Comparison of ENCODE assay signal across 11 cellular contexts in genomic region chr19:11986754-11987153, GRCh38. TPM values are rescaled to one million over a fixed set of nuclear protein-coding genes. Genes with fewer than 3 reads are reported as not detected.
DNase-seq lines count a peak whose midpoint lies in the region; ATAC-seq, FAIRE-seq and TF ChIP-seq lines count a peak whose summit lies in the region.
"Had no signal": no experiment of that assay in that cellular context is flagged by ENCODE, and none has a peak within 500 bp of the region (broad histone marks: within the 10 kb centered on the region; RNA-seq: fewer than 3 reads in every experiment).

No MANE protein-coding gene starts in this region.

- DNase-seq in HepG2 (ENCODE audit: low spot score) (no peak), right lobe of liver (no peak), memory B cell (ENCODE audit: low spot score in 2 of 2) (no peak), ecto neural progenitor cell (ENCODE audit: low spot score) (no peak), kidney tubule cell (ENCODE audit: low spot score) (no peak), OCI-M1 (lab: John Stamatoyannopoulos, UW) (no peak), omental fat pad (ENCODE audit: low spot score) (no peak)
- DNase-seq: SIG-M5 had no signal

- no peaks in the 10 kb centered on the region for H3K9me3 ChIP-seq in HepG2 (ENCODE audit: low read length)
- H3K9me3 ChIP-seq in right lobe of liver: no peaks in the 10 kb centered on the region
- H3K9me3 ChIP-seq in SU-DHL-6 (ENCODE audit: insufficient read depth, low read length): no peaks in the 10 kb centered on the region

- H3K4me1 ChIP-seq in HepG2 (ENCODE audit: insufficient read depth, low read length) (peaks cover 18% of the 10 kb centered on the region; the same call in 1 of the 2 replicates), right lobe of liver (no peaks in the 10 kb centered on the region)

- no peak for TF ChIP-seq POLR2A in HepG2 (IDR thresholded peaks at IDR 0.05; ENCODE audit: insufficient read depth in 1 of 2, low read depth in 2 of 2, low read length in 2 of 2)
- TF ChIP-seq POLR2A in right lobe of liver (IDR thresholded peaks at IDR 0.05): no peak

- in situ Hi-C loops in HepG2 (cut with HindIII; ENCODE audit: extremely low pct_ligation_motif_present, low pct_unique_long_range_greater_than_20kb): loop anchor here (5.0 kb wide), 1 partner anchor 99 kb away; the partner anchor contains the start of gene ZNF69

- CTCF ChIA-PET in HepG2 (lab: Yijun Ruan, JAX; ENCODE audit: low intra/inter-chr PET ratio, low total read pairs): interaction anchor here (0.9 to 3.8 kb wide), 2 partner anchors 23 to 106 kb away, joined by 3 to 50 read pairs; partner anchors contain the start of gene ZNF763

- TF ChIP-seq CTCF in HepG2 (CRISPR knock-in tag; IDR thresholded peaks at IDR 0.05) (no peak), right lobe of liver (IDR thresholded peaks at IDR 0.05) (no peak), SU-DHL-6 (IDR thresholded peaks at IDR 0.05; ENCODE audit: insufficient read depth, low read length, poor library complexity, severe bottlenecking) (no peak), omental fat pad (IDR thresholded peaks at IDR 0.05) (no peak)

- no peak overlapping the region for H2AFZ ChIP-seq in HepG2 (ENCODE audit: low read length)
- H2AFZ ChIP-seq in SU-DHL-6 (ENCODE audit: low read depth, low read length, severe bottlenecking): no peak overlapping the region

- intact Hi-C loops in HepG2 (cut with micrococcal nuclease; ENCODE audit: unreplicated experiment) (no loop called here), right lobe of liver (cut with DNase I) (loop anchor here in 1 of 2 donors (10.0 kb wide), 1 partner anchor 102 kb away; the partner anchor contains the start of gene ZNF69)

- H3K36me3 Mint-ChIP-seq in memory B cell: no peaks in the 10 kb centered on the region

- no peak for FAIRE-seq in HepG2 (lab: Jason Lieb, UNC)

- H3K36me3 ChIP-seq in HepG2 (replicated peaks in 1 of 2; ENCODE audit: control insufficient read depth in 1 of 2, insufficient read depth in 2 of 2, low read length in 2 of 2): no peaks in the 10 kb centered on the region
- H3K36me3 ChIP-seq in right lobe of liver: no peaks in the 10 kb centered on the region
- H3K36me3 ChIP-seq in SU-DHL-6 (ENCODE audit: low read length): no peaks in the 10 kb centered on the region

- 77% methylated on average over 17 of the region's 17 CpGs for WGBS in HepG2 (ENCODE audit: low lambda C conversion rate)
- WGBS in right lobe of liver (ENCODE audit: insufficient coverage, low coverage, low lambda C conversion rate, missing lambda C conversion rate): 80% methylated on average over 9 of the region's 17 CpGs

- no peak for TF ChIP-seq RAD21 in HepG2 (CRISPR knock-in tag; IDR thresholded peaks at IDR 0.05)

- H4K20me1 ChIP-seq in HepG2 (ENCODE audit: insufficient read depth, low read length): no peaks in the 10 kb centered on the region
- peaks cover 6% of the 10 kb centered on the region; the same call in 1 of the 2 replicates for H4K20me1 ChIP-seq in SU-DHL-6 (ENCODE audit: low read depth, low read length)

- ATAC-seq in HepG2 (no peak), right lobe of liver (no peak), memory B cell (ENCODE audit: low read depth) (no peak), omental fat pad (ENCODE audit: low FRiP score) (no peak)

- no peaks in the 10 kb centered on the region for H3K27me3 Mint-ChIP-seq in memory B cell
- H3K27me3 Mint-ChIP-seq: activated CD4-positive, alpha-beta T cell treated with anti-CD3 and anti-CD28 coated beads, Interleukin-2, amount 10 ng/mL, durations not matched to agents 24 days and 14 days had no signal

- H3K79me2 ChIP-seq in HepG2 (ENCODE audit: insufficient read depth, low read length) (no peaks in the 10 kb centered on the region), SU-DHL-6 (ENCODE audit: insufficient read depth, low read length) (peaks cover 37% of the 10 kb centered on the region)

- peaks cover 4% of the 10 kb centered on the region for H3K4me1 Mint-ChIP-seq in memory B cell

- H3K27ac ChIP-seq in HepG2 (ENCODE audit: extremely low read length, insufficient read depth, low read length) (no peak overlapping the region), right lobe of liver (no peak overlapping the region), SU-DHL-6 (ENCODE audit: low read depth, low read length) (no peak overlapping the region)

- H3K27me3 ChIP-seq in HepG2 (ENCODE audit: control insufficient read depth in 1 of 2, insufficient read depth in 2 of 2, low read length in 2 of 2) (peaks cover 0 to 1% of the 10 kb centered on the region in 2 experiments; a peak in 1 of 5 replicates), right lobe of liver (no peaks in the 10 kb centered on the region), SU-DHL-6 (ENCODE audit: low read length) (no peaks in the 10 kb centered on the region)
- H3K27me3 ChIP-seq: heart right ventricle had no signal

- no peak overlapping the region for H3K4me3 ChIP-seq in HepG2 (replicated peaks in 1 of 3; ENCODE audit: insufficient read depth in 1 of 3, low read depth in 2 of 3, low read length in 3 of 3)
- H3K4me3 ChIP-seq in right lobe of liver: no peak overlapping the region
- no peak overlapping the region for H3K4me3 ChIP-seq in SU-DHL-6 (ENCODE audit: insufficient read depth, low read length, poor library complexity, severe bottlenecking)

- H3K4me3 Mint-ChIP-seq in memory B cell: peak overlapping the region; percentile 91

- no peaks in the 10 kb centered on the region for H3K9me2 ChIP-seq in SU-DHL-6 (replicated peaks; ENCODE audit: insufficient read depth, low read length)

- no peaks in the 10 kb centered on the region for H3K9me3 Mint-ChIP-seq in memory B cell
- H3K9me3 Mint-ChIP-seq: activated CD4-positive, alpha-beta T cell treated with anti-CD3 and anti-CD28 coated beads, Interleukin-2, amount 10 ng/mL, durations not matched to agents 24 days and 14 days had no signal

- POLR2A ChIA-PET in HepG2 (lab: Yijun Ruan, JAX): interaction anchor here (1.0 to 3.1 kb wide), 2 partner anchors 63 to 66 kb away, joined by 3 to 30 read pairs; partner anchors contain the start of genes ZNF700 and ZNF878

- TF ChIP-seq EP300 in HepG2 (IDR thresholded peaks at IDR 0.05; ENCODE audit: low read depth in 2 of 2, low read length in 2 of 2) (no peak), HepG2 (CRISPR knock-in tag; IDR thresholded peaks at IDR 0.05; ENCODE audit: borderline replicate concordance) (no peak)

- H3K4me2 ChIP-seq in HepG2 (ENCODE audit: low read depth, low read length) (0 out of 2 replicates have a peak overlapping the region, but pooled peaks have one; percentile 89), SU-DHL-6 (ENCODE audit: low read depth, low read length, poor library complexity, severe bottlenecking) (peak overlapping the region; percentile 75)

- H3F3A ChIP-seq in SU-DHL-6 (ENCODE audit: insufficient read depth): peaks cover 5% of the 10 kb centered on the region

- H3K27ac Mint-ChIP-seq in memory B cell: no peak overlapping the region

- H3K9ac ChIP-seq in HepG2 (ENCODE audit: insufficient read depth, low read depth, low read length): no peak overlapping the region
- no peak overlapping the region for H3K9ac ChIP-seq in SU-DHL-6 (ENCODE audit: low read length)

- no TSS peak for BruUV-seq in HepG2 (replicated peaks; lab: Mats Ljungman, UMichigan)

RNA-seq across cellular contexts. Expression of gene ZNF763, which starts 21.9 kb away (rescaled TPM):
- total RNA-seq in HepG2 (2016; rRNA removed; fragmentation: Illumina TruSeq; extraction: Trizol) (0.42 and 0.49 TPM in 2 replicates), right lobe of liver (1 to 10 TPM in 2 of 6 experiments, under 1 TPM in 4; 0.25 to 2.6 (median 0.70) TPM), omental fat pad (1 to 10 TPM; 1.9 to 8.0 (median 3.6) TPM)
- 0.20 and 0.26 TPM in 2 replicates for total RNA-seq in HepG2 (2016; cell fraction: cytosol; rRNA removed; fragmentation: Illumina TruSeq; extraction: Trizol; ENCODE audit: low read depth)
- 0.31 and 0.74 TPM in 2 replicates for total RNA-seq in HepG2 (2016; cell fraction: insoluble cytoplasmic fraction; rRNA removed; fragmentation: Illumina TruSeq; extraction: Trizol)
- 0.31 and 0.40 TPM in 2 replicates for total RNA-seq in HepG2 (2016; cell fraction: membrane; rRNA removed; fragmentation: Illumina TruSeq; extraction: Trizol)
- 0.78 and 0.93 TPM in 2 replicates for total RNA-seq in HepG2 (2016; cell fraction: nucleus; rRNA removed; fragmentation: Illumina TruSeq; extraction: Trizol)
- 0.08 and 0.16 TPM in 2 replicates for polyA plus RNA-seq in HepG2 (2011; rRNA removed)
- 0.03 and 0.17 TPM in 2 replicates for polyA plus RNA-seq in HepG2 (2011; cell fraction: cytosol; rRNA removed)
- polyA plus RNA-seq in HepG2 (2011; cell fraction: nucleus; rRNA removed): 0.10 and 0.84 TPM in 2 replicates
- polyA plus RNA-seq in HepG2 (2012): 0.20 and 0.34 TPM in 2 replicates
- polyA plus RNA-seq in HepG2 (2016; cell fraction: cytosol; fragmentation: Illumina TruSeq; extraction: Trizol; ENCODE audit: low read depth): not detected in 2 replicates
- 0.44 and 0.47 TPM in 2 replicates for polyA plus RNA-seq in HepG2 (2016; cell fraction: insoluble cytoplasmic fraction; fragmentation: Illumina TruSeq; extraction: Trizol; ENCODE audit: low read depth)
- polyA plus RNA-seq in HepG2 (2016; cell fraction: membrane; fragmentation: Illumina TruSeq; extraction: Trizol; ENCODE audit: low read depth): 0.19 and 0.21 TPM in 2 replicates
- 1.7 and 2.4 TPM in 2 replicates for polyA plus RNA-seq in HepG2 (2016; cell fraction: nucleus; fragmentation: Illumina TruSeq; extraction: Trizol; ENCODE audit: insufficient read depth, low read depth)
- 0.32 TPM in 1 of 2 replicates, not detected in the other for polyA minus RNA-seq in HepG2 (2011; rRNA and poly(A)+ RNA removed; ENCODE audit: low replicate concordance)
- polyA minus RNA-seq in HepG2 (2011; cell fraction: cytosol; rRNA and poly(A)+ RNA removed): not detected in 2 replicates
- 0.64 and 0.87 TPM in 2 replicates for polyA minus RNA-seq in HepG2 (2011; cell fraction: nucleus; rRNA and poly(A)+ RNA removed)

RNA-seq across cellular contexts. Expression of gene ZNF433, which starts 48.7 kb away (rescaled TPM):
- 4.9 and 5.8 TPM in 2 replicates for total RNA-seq in HepG2 (2016; rRNA removed; fragmentation: Illumina TruSeq; extraction: Trizol)
- 0.44 and 1.4 TPM in 2 replicates for total RNA-seq in HepG2 (2016; cell fraction: cytosol; rRNA removed; fragmentation: Illumina TruSeq; extraction: Trizol; ENCODE audit: low read depth)
- 4.8 and 7.4 TPM in 2 replicates for total RNA-seq in HepG2 (2016; cell fraction: insoluble cytoplasmic fraction; rRNA removed; fragmentation: Illumina TruSeq; extraction: Trizol)
- total RNA-seq in HepG2 (2016; cell fraction: membrane; rRNA removed; fragmentation: Illumina TruSeq; extraction: Trizol): 1.4 and 2.8 TPM in 2 replicates
- total RNA-seq in HepG2 (2016; cell fraction: nucleus; rRNA removed; fragmentation: Illumina TruSeq; extraction: Trizol): 5.2 and 5.6 TPM in 2 replicates
- 1.4 and 1.8 TPM in 2 replicates for polyA plus RNA-seq in HepG2 (2011; rRNA removed)
- 0.82 and 1.2 TPM in 2 replicates for polyA plus RNA-seq in HepG2 (2011; cell fraction: cytosol; rRNA removed)
- 1.5 and 1.9 TPM in 2 replicates for polyA plus RNA-seq in HepG2 (2011; cell fraction: nucleus; rRNA removed)
- polyA plus RNA-seq in HepG2 (2012): 2.0 and 2.4 TPM in 2 replicates
- polyA plus RNA-seq in HepG2 (2016; cell fraction: cytosol; fragmentation: Illumina TruSeq; extraction: Trizol; ENCODE audit: low read depth): 0.45 and 0.66 TPM in 2 replicates
- 4.0 and 5.4 TPM in 2 replicates for polyA plus RNA-seq in HepG2 (2016; cell fraction: insoluble cytoplasmic fraction; fragmentation: Illumina TruSeq; extraction: Trizol; ENCODE audit: low read depth)
- polyA plus RNA-seq in HepG2 (2016; cell fraction: membrane; fragmentation: Illumina TruSeq; extraction: Trizol; ENCODE audit: low read depth): 0.43 and 0.81 TPM in 2 replicates
- polyA plus RNA-seq in HepG2 (2016; cell fraction: nucleus; fragmentation: Illumina TruSeq; extraction: Trizol; ENCODE audit: insufficient read depth, low read depth): 13.0 and 14.6 TPM in 2 replicates
- polyA minus RNA-seq in HepG2 (2011; rRNA and poly(A)+ RNA removed; ENCODE audit: low replicate concordance): 1.7 TPM in 1 of 2 replicates, not detected in the other
- polyA minus RNA-seq in HepG2 (2011; cell fraction: cytosol; rRNA and poly(A)+ RNA removed): 1.2 and 2.0 TPM in 2 replicates
- polyA minus RNA-seq in HepG2 (2011; cell fraction: nucleus; rRNA and poly(A)+ RNA removed): 5.8 and 7.9 TPM in 2 replicates
- 1 to 10 TPM; 1.1 to 7.4 (median 2.5) TPM for total RNA-seq in right lobe of liver
- 1 to 10 TPM; 3.2 to 5.2 (median 3.5) TPM for total RNA-seq in omental fat pad
